In the genomic region with DNA sequence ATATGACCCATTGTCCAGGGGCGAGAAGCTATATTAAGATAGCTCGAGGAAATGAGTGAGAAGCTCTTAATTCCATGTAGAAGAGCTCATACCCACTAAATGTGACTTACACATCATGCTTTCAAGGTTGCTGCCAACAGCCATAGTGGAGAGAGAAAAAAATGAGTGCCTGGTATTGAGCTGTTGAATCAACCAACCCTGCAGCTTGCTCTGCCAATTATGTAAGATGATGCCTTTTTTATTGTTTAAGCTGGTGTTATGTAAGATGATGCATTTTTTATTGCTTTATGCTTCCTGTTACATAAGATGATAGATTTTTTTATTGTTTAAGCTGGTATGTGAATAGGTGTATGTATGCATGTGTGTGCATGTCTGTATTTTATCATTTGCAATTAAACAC, we compare ENCODE assay signal across 25 cellular contexts.
A peak's percentile ranks its signal among the peaks of the same experiment; 100 is the strongest.
DNase-seq lines count a peak whose midpoint lies in the region; ATAC-seq and TF ChIP-seq lines count a peak whose summit lies in the region.
"Had no signal": no experiment of that assay in that cellular context is flagged by ENCODE, and none has a peak within 500 bp of the region (broad histone marks: within the 10 kb centered on the region; RNA-seq: fewer than 3 reads in every experiment).

No MANE protein-coding gene starts in this region.

- in situ Hi-C loops in GM23248 (cut with MboI), result no loop called here

- no peak overlapping the region for H3K4me3 ChIP-seq in GM23248
- no peak overlapping the region for H3K4me3 ChIP-seq in Peyer's patch
- H3K4me3 ChIP-seq: adrenal gland, gastrocnemius medialis, lung, PC-9, stomach, upper lobe of left lung had no signal

- H3K27ac ChIP-seq in GM23248 (no peak overlapping the region), epithelial cell of prostate (peak overlapping the region; percentile 38), Peyer's patch (no peak overlapping the region)
- H3K27ac ChIP-seq: adrenal gland, gastrocnemius medialis, PC-9, stomach, upper lobe of left lung had no signal

- no peaks in the 10 kb centered on the region for H3K9me2 ChIP-seq in GM23248 (ENCODE audit: insufficient read depth)

- DNase-seq in GM23248, result peak; percentile 0
- DNase-seq in NCI-H1105 treated with DMSO at 0.1 percent for 48 hours (lab: John Stamatoyannopoulos, UW), result peak; percentile 92
- peak; percentile 23 for DNase-seq in NCI-H2196 (lab: John Stamatoyannopoulos, UW; ENCODE audit: unreplicated experiment)
- DNase-seq in epithelial cell of prostate (ENCODE audit: low read depth, low spot score), result peak; percentile 79
- no peak for DNase-seq in HFFc6
- DNase-seq in Peyer's patch, result no peak
- no peak for DNase-seq in activated T-cell treated with anti-CD3 and anti-CD28 coated beads for 4 hours
- DNase-seq: activated CD4-positive, alpha-beta T cell treated with anti-CD3 and anti-CD28 coated beads, Interleukin-2, amount 50 U/mL, for 48 hours; activated effector memory CD4-positive, alpha-beta T cell treated with anti-CD3 and anti-CD28 coated beads, Interleukin-2, amount 50 U/mL, for 16 hours; adrenal gland; CD4-positive, alpha-beta memory T cell; EL; gastrocnemius medialis; hypothalamus; islet precursor cell; NCI-H1694 treated with DMSO at 0.1 percent for 48 hours; nucleus accumbens; PC-9; stomach; T-helper 17 cell; upper lobe of left lung had no signal

- H3K4me1 Mint-ChIP-seq in HFFc6 (ENCODE audit: low read depth), result no peaks in the 10 kb centered on the region
- H3K4me1 Mint-ChIP-seq: CD4-positive, alpha-beta memory T cell; T-helper 17 cell had no signal

- no peak overlapping the region for H3K4me2 ChIP-seq in GM23248 (ENCODE audit: unreplicated experiment)
- H3K4me2 ChIP-seq: PC-9 had no signal

- H3K4me3 Mint-ChIP-seq in HFFc6, result no peak overlapping the region
- H3K4me3 Mint-ChIP-seq: CD4-positive, alpha-beta memory T cell; dendritic cell treated with granulocyte-macrophage colony-stimulating factor and Interleukin-4, amounts not matched to agents 40 ng/mL and 50 ng/mL, for 4 days; T-helper 17 cell had no signal

- H3K36me3 ChIP-seq in GM23248 (ENCODE audit: low read depth) (no peaks in the 10 kb centered on the region), Peyer's patch (no peaks in the 10 kb centered on the region)
- H3K36me3 ChIP-seq: adrenal gland, gastrocnemius medialis, stomach, upper lobe of left lung had no signal

- H3K79me2 ChIP-seq in GM23248 (ENCODE audit: insufficient read depth), result no peaks in the 10 kb centered on the region

- TF ChIP-seq POLR2A in Peyer's patch (IDR thresholded peaks at IDR 0.05), result no peak

- H3K27ac Mint-ChIP-seq in HFFc6, result no peak overlapping the region
- H3K27ac Mint-ChIP-seq: CD4-positive, alpha-beta memory T cell; dendritic cell treated with granulocyte-macrophage colony-stimulating factor and Interleukin-4, amounts not matched to agents 40 ng/mL and 50 ng/mL, for 4 days; T-helper 17 cell had no signal

- TF ChIP-seq CTCF in HFFc6 (IDR thresholded peaks at IDR 0.05), result no peak
- no peak for TF ChIP-seq CTCF in Peyer's patch (IDR thresholded peaks at IDR 0.05)

- H3K27me3 Mint-ChIP-seq in HFFc6 (ENCODE audit: insufficient read depth), result no peaks in the 10 kb centered on the region
- H3K27me3 Mint-ChIP-seq: CD4-positive, alpha-beta memory T cell; dendritic cell treated with granulocyte-macrophage colony-stimulating factor and Interleukin-4, amounts not matched to agents 40 ng/mL and 50 ng/mL, for 4 days; T-helper 17 cell had no signal

- ATAC-seq in HG03108 (IDR thresholded peaks at IDR 0.05; ENCODE audit: unreplicated experiment), result no peak
- ATAC-seq: gastrocnemius medialis, HCT116, T-helper 17 cell had no signal

- H3F3A ChIP-seq in GM23248 (ENCODE audit: insufficient read depth), result no peaks in the 10 kb centered on the region

- H3K9me3 Mint-ChIP-seq in HFFc6, result peaks cover 15% of the 10 kb centered on the region
- H3K9me3 Mint-ChIP-seq: dendritic cell treated with granulocyte-macrophage colony-stimulating factor and Interleukin-4, amounts not matched to agents 40 ng/mL and 50 ng/mL, for 4 days had no signal

- no peaks in the 10 kb centered on the region for H3K36me3 Mint-ChIP-seq in HFFc6 (ENCODE audit: low read depth)
- H3K36me3 Mint-ChIP-seq: CD4-positive, alpha-beta memory T cell had no signal

- H3K4me1 ChIP-seq in GM23248 (ENCODE audit: insufficient read depth), result no peaks in the 10 kb centered on the region
- no peaks in the 10 kb centered on the region for H3K4me1 ChIP-seq in Peyer's patch
- H3K4me1 ChIP-seq: adrenal gland, gastrocnemius medialis, stomach, upper lobe of left lung had no signal

- WGBS in GM23248 (ENCODE audit: low coverage in 1 of 2, low lambda C conversion rate in 2 of 2, missing lambda C conversion rate in 2 of 2), 2 experiments, result 30 to 42% methylated on average over 2 of the region's 2 CpGs

- H3K27me3 ChIP-seq in GM23248 (replicated peaks; ENCODE audit: insufficient read depth), result no peaks in the 10 kb centered on the region
- H3K27me3 ChIP-seq in Peyer's patch, result no peaks in the 10 kb centered on the region
- H3K27me3 ChIP-seq: adrenal gland, gastrocnemius medialis, stomach, upper lobe of left lung had no signal

- H3K9me3 ChIP-seq in GM23248 (ENCODE audit: low read depth) (no peaks in the 10 kb centered on the region), Peyer's patch (no peaks in the 10 kb centered on the region)
- H3K9me3 ChIP-seq: adrenal gland, gastrocnemius medialis, stomach, upper lobe of left lung had no signal

- no peak overlapping the region for H2AFZ ChIP-seq in GM23248
- H2AFZ ChIP-seq: PC-9 had no signal

- no peak overlapping the region for H3K9ac ChIP-seq in GM23248

- H4K20me1 ChIP-seq in GM23248 (ENCODE audit: insufficient read depth), result no peaks in the 10 kb centered on the region

Comparison
In these comparisons a context has a peak if more than half of its experiments do, and no peak if none do; other contexts are left out.
1. DNase-seq: peak in GM23248 (single experiment), NCI-H1105 treated with DMSO at 0.1 percent for 48 hours (single experiment), NCI-H2196 (single experiment) and epithelial cell of prostate (single experiment); none in HFFc6 (single experiment), Peyer's patch (0 of 3) and activated T-cell treated with anti-CD3 and anti-CD28 coated beads for 4 hours (single experiment).